In genomic region chr2:176554107-176555048, GRCh38 we compare ENCODE assay signal across 8 cellular contexts.
DNase-seq lines count a peak whose midpoint lies in the region; ATAC-seq, FAIRE-seq and TF ChIP-seq lines count a peak whose summit lies in the region.

No MANE protein-coding gene starts in this region.

- peak; percentile 88 for FAIRE-seq in TTC549 (lab: Jason Lieb, UNC)

- H3K9me3 ChIP-seq in BE2C = no peaks in the 10 kb centered on the region
- no peaks in the 10 kb centered on the region for H3K9me3 ChIP-seq in colonic mucosa

- peak overlapping the region; percentile 35 for H3K27ac ChIP-seq in colonic mucosa

- DNase-seq in BE2C (peak; percentile 22), NCI-H146 treated with DMSO at 0.1 percent for 48 hours (lab: John Stamatoyannopoulos, UW; ENCODE audit: unreplicated experiment) (peak; percentile 43), colonic mucosa (peak; percentile 37), kidney epithelial cell (ENCODE audit: low read depth) (no peak)
- DNase-seq in stimulated activated CD4-positive, alpha-beta T cell treated with anti-CD3 and anti-CD28 coated beads, Interleukin-2, amount 100 ng/mL, for 4 hours (ENCODE audit: low read depth) = peak; percentile 3
- no peak for DNase-seq in activated effector memory CD4-positive, alpha-beta T cell treated with anti-CD3 and anti-CD28 coated beads, Interleukin-2, amount 50 U/mL, for 16 hours

- H3K36me3 ChIP-seq in BE2C = no peaks in the 10 kb centered on the region
- no peaks in the 10 kb centered on the region for H3K36me3 ChIP-seq in colonic mucosa
- H3K36me3 ChIP-seq in kidney epithelial cell (ENCODE audit: control insufficient read depth, insufficient read depth, low read length) = no peaks in the 10 kb centered on the region

- H3K27me3 ChIP-seq in BE2C = no peaks in the 10 kb centered on the region
- no peaks in the 10 kb centered on the region for H3K27me3 ChIP-seq in colonic mucosa
- H3K27me3 ChIP-seq in kidney epithelial cell (ENCODE audit: control insufficient read depth, insufficient read depth, low read length) = no peaks in the 10 kb centered on the region

- H3K9ac ChIP-seq in colonic mucosa (ENCODE audit: low read depth in 2 of 2, low read length in 2 of 2) = peak overlapping the region; percentile 28 to 38

- H3K4me1 ChIP-seq in BE2C = no peaks in the 10 kb centered on the region
- H3K4me1 ChIP-seq in colonic mucosa = no peaks in the 10 kb centered on the region

- TF ChIP-seq CTCF in BE2C (IDR thresholded peaks at IDR 0.05; ENCODE audit: low read depth, low read length) (peak; percentile 61), colonic mucosa (IDR thresholded peaks at IDR 0.05) (peak; percentile 72), kidney epithelial cell (IDR thresholded peaks at IDR 0.05; ENCODE audit: insufficient read depth, low read length, poor library complexity, severe bottlenecking) (peak; percentile 59)

- intact Hi-C loops in colonic mucosa (cut with DNase I) = loop anchor here (5.0 kb wide), 3 partner anchors 83 to 412 kb away; no protein-coding TSS in a partner anchor

- peak; percentile 65 for ATAC-seq in GM19395 (IDR thresholded peaks at IDR 0.05; ENCODE audit: unreplicated experiment)

- peak overlapping the region; percentile 69 for H3K4me3 ChIP-seq in BE2C (ENCODE audit: low read depth, low read length)
- peak overlapping the region; percentile 21 for H3K4me3 ChIP-seq in colonic mucosa
- H3K4me3 ChIP-seq in kidney epithelial cell (ENCODE audit: low read depth, low read length) = peak overlapping the region; percentile 34

Comparison
In these comparisons a context has a peak if more than half of its experiments do, and no peak if none do; other contexts are left out.
1. DNase-seq: peak in BE2C (single experiment), NCI-H146 treated with DMSO at 0.1 percent for 48 hours (single experiment), colonic mucosa (single experiment) and stimulated activated CD4-positive, alpha-beta T cell treated with anti-CD3 and anti-CD28 coated beads, Interleukin-2, amount 100 ng/mL, for 4 hours (single experiment); none in kidney epithelial cell (single experiment) and activated effector memory CD4-positive, alpha-beta T cell treated with anti-CD3 and anti-CD28 coated beads, Interleukin-2, amount 50 U/mL, for 16 hours (single experiment).
2. Peak in every context shown above with its lines, with median percentiles within 50 percentile points of each other: H3K4me3 ChIP-seq and CTCF ChIP-seq.